Comparison of ENCODE assay signal across 9 cellular contexts in the genomic region with DNA sequence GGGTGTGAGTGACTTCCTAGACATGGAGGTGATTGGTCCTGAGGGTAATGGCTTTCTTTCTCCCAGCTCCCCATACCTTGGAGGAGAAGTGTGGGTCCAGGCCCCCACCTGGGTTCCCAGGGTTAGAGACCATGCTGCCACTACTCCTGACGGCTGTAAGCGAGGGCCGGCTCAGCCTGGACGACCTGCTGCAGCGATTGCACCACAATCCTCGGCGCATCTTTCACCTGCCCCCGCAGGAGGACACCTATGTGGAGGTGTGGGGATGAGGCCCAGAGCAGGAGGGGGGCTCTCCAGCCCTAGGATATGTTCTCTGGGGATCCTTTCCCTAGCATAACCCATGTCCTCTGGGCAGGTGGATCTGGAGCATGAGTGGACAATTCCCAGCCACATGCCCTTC. TPM values are rescaled to one million over a fixed set of nuclear protein-coding genes. Genes with fewer than 3 reads are reported as not detected.
"Had no signal": no experiment of that assay in that cellular context is flagged by ENCODE, and none has a peak within 500 bp of the region (broad histone marks: within the 10 kb centered on the region; RNA-seq: fewer than 3 reads in every experiment).

No MANE protein-coding gene starts in this region.

- H3K27me3 Mint-ChIP-seq: IgD-negative memory B cell had no signal

- H3K4me3 Mint-ChIP-seq: GM23338, IgD-negative memory B cell had no signal

- H3K9me3 Mint-ChIP-seq: GM23338, IgD-negative memory B cell had no signal

- H3K9ac ChIP-seq: KMS-11 had no signal

- ATAC-seq: GM23338, HepG2 had no signal

- H3K4me2 ChIP-seq: GM23338, KMS-11 had no signal

- DNase-seq: H7, KBM-7 had no signal

- H3K9me3 ChIP-seq: HAP-1 had no signal

- H3K4me1 ChIP-seq: HAP-1 had no signal

- H3K4me1 Mint-ChIP-seq: GM23338 had no signal

- H3K27ac Mint-ChIP-seq: GM23338, IgD-negative memory B cell had no signal

- H3K27ac ChIP-seq: HL-60, KMS-11 had no signal

- H2AFZ ChIP-seq: GM23338 had no signal

- H3K4me3 ChIP-seq: GM23338, HAP-1 had no signal

RNA-seq across cellular contexts. Expression of gene SLC30A3, which starts 23.9 kb away (rescaled TPM):
- polyA plus RNA-seq: IgD-negative memory B cell had no signal

RNA-seq across cellular contexts. Expression of gene DNAJC5G, which starts 36.3 kb away (rescaled TPM):
- total RNA-seq: H7, HepG2, HT1080 had no signal
- polyA plus RNA-seq: GM23338, IgD-negative memory B cell had no signal
